Comparison of ENCODE assay signal across 15 cellular contexts in genomic region chr1:61585714-61586113, GRCh38.
DNase-seq lines count a peak whose midpoint lies in the region; FAIRE-seq and TF ChIP-seq lines count a peak whose summit lies in the region.
"Had no signal": no experiment of that assay in that cellular context is flagged by ENCODE, and none has a peak within 500 bp of the region (broad histone marks: within the 10 kb centered on the region; RNA-seq: fewer than 3 reads in every experiment).

No MANE protein-coding gene starts in this region.

- H3K4me3 Mint-ChIP-seq in osteocyte (ENCODE audit: unreplicated experiment) = peak overlapping the region; percentile 20
- H3K4me3 Mint-ChIP-seq: activated CD4-positive, alpha-beta memory T cell treated with anti-CD3 and anti-CD28 coated beads, Interleukin-2, amount 10 ng/mL, durations not matched to agents 7 days and 5 days; CD4-positive, alpha-beta T cell had no signal

- DNase-seq in DMS153 treated with DMSO at 0.1 percent for 48 hours (lab: John Stamatoyannopoulos, UW; ENCODE audit: unreplicated experiment) (peak; percentile 2), DMS153 (lab: John Stamatoyannopoulos, UW) (no peak), NCI-H69 (lab: John Stamatoyannopoulos, UW) (peak; percentile 91), dedifferentiated amniotic fluid mesenchymal stem cell (ENCODE audit: extremely low spot score) (peak; percentile 48), osteocyte (ENCODE audit: extremely low spot score, unreplicated experiment) (no peak), frontal cortex (ENCODE audit: low spot score in 2 of 2) (no peak), substantia nigra (lab: John Stamatoyannopoulos, UW) (no peak)
- DNase-seq in activated CD4-positive, alpha-beta T cell treated with anti-CD3 and anti-CD28 coated beads, Interleukin-2, amount 50 U/mL, for 1 hour = no peak
- DNase-seq: activated CD4-positive, alpha-beta memory T cell treated with anti-CD3 and anti-CD28 coated beads, Interleukin-2, amount 10 ng/mL, durations not matched to agents 7 days and 5 days; CD4-positive, alpha-beta T cell; H7; NCI-H2107; trophoblast cell had no signal

- peaks cover 44% of the 10 kb centered on the region for H3K4me1 Mint-ChIP-seq in osteocyte (ENCODE audit: unreplicated experiment)
- H3K4me1 Mint-ChIP-seq: activated CD4-positive, alpha-beta memory T cell treated with anti-CD3 and anti-CD28 coated beads, Interleukin-2, amount 10 ng/mL, durations not matched to agents 7 days and 5 days had no signal

- H3K27me3 Mint-ChIP-seq in osteocyte (ENCODE audit: unreplicated experiment) = peaks cover 3% of the 10 kb centered on the region

- H3K9me3 Mint-ChIP-seq in osteocyte (ENCODE audit: unreplicated experiment) = peaks cover 4% of the 10 kb centered on the region
- H3K9me3 Mint-ChIP-seq: activated CD4-positive, alpha-beta memory T cell treated with anti-CD3 and anti-CD28 coated beads, Interleukin-2, amount 10 ng/mL, durations not matched to agents 7 days and 5 days; CD4-positive, alpha-beta T cell had no signal

- no peaks in the 10 kb centered on the region for H3K36me3 Mint-ChIP-seq in osteocyte (ENCODE audit: unreplicated experiment)

- H3K27ac ChIP-seq in substantia nigra (ENCODE audit: low read depth, low read length, poor library complexity, severe bottlenecking) = no peak overlapping the region

- H3K27ac Mint-ChIP-seq in osteocyte (ENCODE audit: unreplicated experiment) = peak overlapping the region; percentile 74
- H3K27ac Mint-ChIP-seq: activated CD4-positive, alpha-beta memory T cell treated with anti-CD3 and anti-CD28 coated beads, Interleukin-2, amount 10 ng/mL, durations not matched to agents 7 days and 5 days; CD4-positive, alpha-beta T cell had no signal

- TF ChIP-seq CTCF in osteocyte (IDR thresholded peaks at IDR 0.05) = no peak

- FAIRE-seq in frontal cortex (lab: Jason Lieb, UNC) = no peak
- FAIRE-seq: GM12878, TTC549 had no signal

Comparison
In these comparisons a context has a peak if more than half of its experiments do, and no peak if none do; other contexts are left out.
1. DNase-seq: peak in DMS153 treated with DMSO at 0.1 percent for 48 hours (single experiment), NCI-H69 (single experiment) and dedifferentiated amniotic fluid mesenchymal stem cell (single experiment); none in DMS153 (single experiment), osteocyte (single experiment), frontal cortex (0 of 2), activated CD4-positive, alpha-beta T cell treated with anti-CD3 and anti-CD28 coated beads, Interleukin-2, amount 50 U/mL, for 1 hour (single experiment) and substantia nigra (0 of 49).